33 cellular contexts compared by ENCODE assay signal in genomic region chr20:18902181-18902725, GRCh38.
"Had no signal": no experiment of that assay in that cellular context is flagged by ENCODE, and none has a peak within 500 bp of the region (broad histone marks: within the 10 kb centered on the region; RNA-seq: fewer than 3 reads in every experiment).

No MANE protein-coding gene starts in this region.

- DNase-seq: activated CD4-positive, alpha-beta memory T cell treated with anti-CD3 and anti-CD28 coated beads for 36 hours; activated CD4-positive, alpha-beta T cell treated with anti-CD3 and anti-CD28 coated beads for 48 hours; activated CD8-positive, alpha-beta memory T cell treated with anti-CD3 and anti-CD28 coated beads, Interleukin-2, amount 50 U/mL, for 4 hours; activated effector memory CD4-positive, alpha-beta T cell treated with anti-CD3 and anti-CD28 coated beads, Interleukin-2, amount 50 U/mL, for 16 hours; activated naive CD4-positive, alpha-beta T cell treated with anti-CD3 and anti-CD28 coated beads, Interleukin-2, amount 10 ng/mL, durations not matched to agents 7 days and 5 days; activated naive CD8-positive, alpha-beta T cell treated with anti-CD3 and anti-CD28 coated beads, Interleukin-2, amount 10 ng/mL, durations not matched to agents 7 days and 5 days; activated T-cell treated with anti-CD3 and anti-CD28 coated beads, Interleukin-2, amount 50 U/mL, for 1 hour; brain microvascular endothelial cell; central memory CD4-positive, alpha-beta T cell; effector CD4-positive, alpha-beta T cell; hippocampal formation; kidney; left colon; mammary epithelial cell; nephron progenitor cell; nucleus accumbens; pancreas; retina; stimulated activated CD4-positive, alpha-beta T cell treated with anti-CD3 and anti-CD28 coated beads, Interleukin-12 subunit alpha, Interleukin-12 subunit beta, amount 100 ng/mL, for 4 hours; stimulated activated CD4-positive, alpha-beta T cell treated with anti-CD3 and anti-CD28 coated beads, Interleukin-4, amount 100 ng/mL, for 1 hour; stimulated activated naive CD8-positive, alpha-beta T cell treated with anti-CD3 and anti-CD28 coated beads, Interleukin-15, Interleukin-2, amounts not matched to agents 100 U/mL and 50 U/mL, for 24 hours; T-helper 9 cell had no signal

- H3K36me3 ChIP-seq: brain microvascular endothelial cell, gastroesophageal sphincter, pancreas, prostate gland, thoracic aorta, vagina had no signal

- H3K27ac Mint-ChIP-seq: activated CD4-positive, alpha-beta memory T cell treated with anti-CD3 and anti-CD28 coated beads for 36 hours; activated naive CD4-positive, alpha-beta T cell treated with anti-CD3 and anti-CD28 coated beads, Interleukin-2, amount 10 ng/mL, durations not matched to agents 7 days and 5 days; activated naive CD8-positive, alpha-beta T cell treated with anti-CD3 and anti-CD28 coated beads, Interleukin-2, amount 10 ng/mL, durations not matched to agents 7 days and 5 days; activated T-helper 1 cell treated with anti-CD3 and anti-CD28 coated beads, Interleukin-12 subunit alpha, Interleukin-12 subunit beta, Interleukin-2, Interleukin-4 antibody, amounts not matched to agents 30 ng/mL and 10 ng/mL and 1 ng/mL, durations not matched to agents 14 hours and 24 hours and 36 hours; dendritic cell treated with granulocyte-macrophage colony-stimulating factor and Interleukin-4, amounts not matched to agents 40 ng/mL and 50 ng/mL, for 4 days; nephron progenitor cell; T-helper 1 cell treated with Interleukin-12 subunit alpha and Interleukin-12 subunit beta and Interleukin-4 antibody, amounts not matched to agents 30 μg/mL and 1 μg/mL, for 36 hours; type B pancreatic cell had no signal

- H3K4me1 Mint-ChIP-seq: activated naive CD4-positive, alpha-beta T cell treated with anti-CD3 and anti-CD28 coated beads, Interleukin-2, amount 10 ng/mL, durations not matched to agents 7 days and 5 days; activated naive CD8-positive, alpha-beta T cell treated with anti-CD3 and anti-CD28 coated beads, Interleukin-2, amount 10 ng/mL, durations not matched to agents 7 days and 5 days; nephron progenitor cell had no signal

- H3K27me3 Mint-ChIP-seq: activated naive CD4-positive, alpha-beta T cell treated with anti-CD3 and anti-CD28 coated beads, Interleukin-2, amount 10 ng/mL, durations not matched to agents 7 days and 5 days; activated naive CD8-positive, alpha-beta T cell treated with anti-CD3 and anti-CD28 coated beads, Interleukin-2, amount 10 ng/mL, durations not matched to agents 7 days and 5 days; dendritic cell treated with granulocyte-macrophage colony-stimulating factor and Interleukin-4, amounts not matched to agents 40 ng/mL and 50 ng/mL, for 4 days had no signal

- H3K27me3 ChIP-seq: brain microvascular endothelial cell, gastroesophageal sphincter, pancreas, vagina had no signal

- H3K4me1 ChIP-seq: gastroesophageal sphincter, pancreas, prostate gland, vagina had no signal

- H3K27ac ChIP-seq: brain microvascular endothelial cell, gastroesophageal sphincter, pancreas, prostate gland, thoracic aorta, vagina, VCaP had no signal

- H3K9me3 ChIP-seq: gastroesophageal sphincter, pancreas, prostate gland, thoracic aorta, vagina had no signal

- H3K9me3 Mint-ChIP-seq: activated CD4-positive, alpha-beta memory T cell treated with anti-CD3 and anti-CD28 coated beads for 36 hours; activated naive CD4-positive, alpha-beta T cell treated with anti-CD3 and anti-CD28 coated beads, Interleukin-2, amount 10 ng/mL, durations not matched to agents 7 days and 5 days; activated naive CD8-positive, alpha-beta T cell treated with anti-CD3 and anti-CD28 coated beads, Interleukin-2, amount 10 ng/mL, durations not matched to agents 7 days and 5 days; activated T-helper 1 cell treated with anti-CD3 and anti-CD28 coated beads, Interleukin-12 subunit alpha, Interleukin-12 subunit beta, Interleukin-2, Interleukin-4 antibody, amounts not matched to agents 30 ng/mL and 10 ng/mL and 1 ng/mL, durations not matched to agents 14 hours and 24 hours and 36 hours; dendritic cell treated with granulocyte-macrophage colony-stimulating factor and Interleukin-4, amounts not matched to agents 40 ng/mL and 50 ng/mL, for 4 days; nephron progenitor cell; T-helper 1 cell treated with Interleukin-12 subunit alpha and Interleukin-12 subunit beta and Interleukin-4 antibody, amounts not matched to agents 30 μg/mL and 1 μg/mL, for 36 hours; type B pancreatic cell had no signal

- ATAC-seq: gastroesophageal sphincter; left colon; pancreas; sciatic nerve; stimulated activated naive CD8-positive, alpha-beta T cell treated with anti-CD3 and anti-CD28 coated beads, Interleukin-15, Interleukin-2, amounts not matched to agents 100 U/mL and 50 U/mL, for 24 hours had no signal

- H3K4me3 Mint-ChIP-seq: activated CD4-positive, alpha-beta memory T cell treated with anti-CD3 and anti-CD28 coated beads for 36 hours; activated naive CD4-positive, alpha-beta T cell treated with anti-CD3 and anti-CD28 coated beads, Interleukin-2, amount 10 ng/mL, durations not matched to agents 7 days and 5 days; activated naive CD8-positive, alpha-beta T cell treated with anti-CD3 and anti-CD28 coated beads, Interleukin-2, amount 10 ng/mL, durations not matched to agents 7 days and 5 days; activated T-helper 1 cell treated with anti-CD3 and anti-CD28 coated beads, Interleukin-12 subunit alpha, Interleukin-12 subunit beta, Interleukin-2, Interleukin-4 antibody, amounts not matched to agents 30 ng/mL and 10 ng/mL and 1 ng/mL, durations not matched to agents 14 hours and 24 hours and 36 hours; dendritic cell treated with granulocyte-macrophage colony-stimulating factor and Interleukin-4, amounts not matched to agents 40 ng/mL and 50 ng/mL, for 4 days; nephron progenitor cell; T-helper 1 cell treated with Interleukin-12 subunit alpha and Interleukin-12 subunit beta and Interleukin-4 antibody, amounts not matched to agents 30 μg/mL and 1 μg/mL, for 36 hours; type B pancreatic cell had no signal

- H3K4me3 ChIP-seq: gastroesophageal sphincter, pancreas, prostate gland, skin epidermis, thoracic aorta, vagina had no signal
